In the genomic region with DNA sequence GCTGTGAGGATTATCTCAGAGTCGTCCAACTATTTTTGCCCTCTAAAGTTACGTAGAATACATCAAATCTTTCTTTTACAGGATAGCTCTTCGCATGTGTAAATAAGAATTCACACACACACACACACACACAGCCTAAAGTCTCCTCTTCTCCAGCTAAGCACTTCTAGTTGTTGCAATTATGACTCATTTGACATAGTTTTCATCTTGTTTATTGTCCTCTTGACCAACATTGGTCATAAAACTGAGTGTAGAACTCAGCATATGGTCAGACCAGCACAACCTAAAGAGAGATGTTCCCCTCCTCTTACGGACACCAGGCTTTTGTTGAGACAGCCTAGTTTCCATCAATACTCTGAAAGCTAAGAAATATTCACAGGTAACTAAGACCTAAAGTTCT, we compare ENCODE assay signal across 21 cellular contexts.
DNase-seq lines count a peak whose midpoint lies in the region; ATAC-seq and TF ChIP-seq lines count a peak whose summit lies in the region.
"Had no signal": no experiment of that assay in that cellular context is flagged by ENCODE, and none has a peak within 500 bp of the region (broad histone marks: within the 10 kb centered on the region; RNA-seq: fewer than 3 reads in every experiment).

No MANE protein-coding gene starts in this region.

- H3K27me3 ChIP-seq in prostate gland (replicated peaks; ENCODE audit: insufficient read depth), result no peaks in the 10 kb centered on the region
- H3K27me3 ChIP-seq in CD8-positive, alpha-beta T cell (ENCODE audit: insufficient read depth, low read length), result no peaks in the 10 kb centered on the region
- H3K27me3 ChIP-seq: spleen, tibial nerve had no signal

- TF ChIP-seq CTCF in epithelial cell of esophagus (IDR thresholded peaks at IDR 0.05; ENCODE audit: insufficient read depth, low read depth, low read length, missing control alignments) (no peak), prostate gland (IDR thresholded peaks at IDR 0.05) (no peak)
- TF ChIP-seq CTCF in CD8-positive, alpha-beta T cell (IDR thresholded peaks at IDR 0.05), result no peak

- H3K9me3 ChIP-seq in prostate gland, result no peaks in the 10 kb centered on the region
- H3K9me3 ChIP-seq in CD8-positive, alpha-beta T cell (ENCODE audit: low read length), result no peaks in the 10 kb centered on the region
- H3K9me3 ChIP-seq: spleen, tibial nerve had no signal

- POLR2A ChIA-PET in CD8-positive, alpha-beta T cell (lab: Charles Lee), result no interaction called here

- no peaks in the 10 kb centered on the region for H3K4me1 Mint-ChIP-seq in CD8-positive, alpha-beta T cell (ENCODE audit: low read depth)
- no peaks in the 10 kb centered on the region for H3K4me1 Mint-ChIP-seq in stimulated activated naive CD8-positive, alpha-beta T cell treated with anti-CD3 and anti-CD28 coated beads, Interleukin-15, amount 100 ng/mL, for 72 hours
- H3K4me1 Mint-ChIP-seq: activated CD4-positive, alpha-beta T cell treated with anti-CD3 and anti-CD28 coated beads, Interleukin-2, amount 10 ng/mL, durations not matched to agents 24 days and 14 days; immature natural killer cell; naive thymus-derived CD8-positive, alpha-beta T cell; stimulated activated effector memory CD8-positive, alpha-beta T cell treated with anti-CD3 and anti-CD28 coated beads, Interleukin-12 subunit alpha, Interleukin-12 subunit beta, amount 100 ng/mL, for 72 hours had no signal

- no peaks in the 10 kb centered on the region for H3K36me3 Mint-ChIP-seq in CD8-positive, alpha-beta T cell
- H3K36me3 Mint-ChIP-seq: naive thymus-derived CD8-positive, alpha-beta T cell; stimulated activated effector memory CD8-positive, alpha-beta T cell treated with anti-CD3 and anti-CD28 coated beads, Interleukin-12 subunit alpha, Interleukin-12 subunit beta, amount 100 ng/mL, for 72 hours had no signal

- DNase-seq in GM04503 (ENCODE audit: low read depth) (peak; percentile 89), NOMO-1 treated with DMSO at 0.1 percent for 48 hours (lab: John Stamatoyannopoulos, UW; ENCODE audit: unreplicated experiment) (peak; percentile 71), epithelial cell of esophagus (ENCODE audit: low read depth) (peak; percentile 32), skeletal muscle cell (ENCODE audit: low read depth) (peak; percentile 90), prostate gland (ENCODE audit: low spot score) (no peak)
- no peak for DNase-seq in CD8-positive, alpha-beta T cell
- DNase-seq in stimulated activated naive CD8-positive, alpha-beta T cell treated with anti-CD3 and anti-CD28 coated beads, Interleukin-15, amount 100 ng/mL, for 72 hours, result no peak
- DNase-seq: activated CD4-positive, alpha-beta T cell treated with anti-CD3 and anti-CD28 coated beads, Interleukin-2, amount 10 ng/mL, durations not matched to agents 24 days and 14 days; aorta; cortex of kidney; DND-41; glutamatergic neuron; immature natural killer cell; naive thymus-derived CD8-positive, alpha-beta T cell; NCI-H2029 treated with DMSO at 0.1 percent for 48 hours; NCI-H510A treated with DMSO at 0.1 percent for 48 hours; spleen; T1000 had no signal

- no peak overlapping the region for H3K4me3 ChIP-seq in epithelial cell of esophagus (ENCODE audit: low read length)
- no peak overlapping the region for H3K4me3 ChIP-seq in skeletal muscle cell (ENCODE audit: low read depth, low read length)
- no peak overlapping the region for H3K4me3 ChIP-seq in prostate gland
- H3K4me3 ChIP-seq in CD8-positive, alpha-beta T cell (ENCODE audit: low read depth, low read length), result no peak overlapping the region
- H3K4me3 ChIP-seq: spleen, tibial nerve had no signal

- no peaks in the 10 kb centered on the region for H3K36me3 ChIP-seq in prostate gland
- no peaks in the 10 kb centered on the region for H3K36me3 ChIP-seq in CD8-positive, alpha-beta T cell (ENCODE audit: insufficient read depth, low read length)
- H3K36me3 ChIP-seq: spleen, tibial nerve had no signal

- no peaks in the 10 kb centered on the region for H3K4me1 ChIP-seq in prostate gland (replicated peaks)
- no peaks in the 10 kb centered on the region for H3K4me1 ChIP-seq in CD8-positive, alpha-beta T cell (ENCODE audit: insufficient read depth, low read length)

- no peak for ATAC-seq in CD8-positive, alpha-beta T cell
- ATAC-seq in GM19397 (IDR thresholded peaks at IDR 0.05; ENCODE audit: unreplicated experiment), result no peak
- no peak for ATAC-seq in stimulated activated naive CD8-positive, alpha-beta T cell treated with anti-CD3 and anti-CD28 coated beads, Interleukin-15, amount 100 ng/mL, for 72 hours
- ATAC-seq: naive thymus-derived CD8-positive, alpha-beta T cell; stimulated activated effector memory CD8-positive, alpha-beta T cell treated with anti-CD3 and anti-CD28 coated beads, Interleukin-12 subunit alpha, Interleukin-12 subunit beta, amount 100 ng/mL, for 72 hours had no signal

- 81% methylated on average over 4 of the region's 4 CpGs for WGBS in prostate gland

- H3K27me3 Mint-ChIP-seq in CD8-positive, alpha-beta T cell (ENCODE audit: low read depth), result no peaks in the 10 kb centered on the region
- H3K27me3 Mint-ChIP-seq in stimulated activated naive CD8-positive, alpha-beta T cell treated with anti-CD3 and anti-CD28 coated beads, Interleukin-15, amount 100 ng/mL, for 72 hours, result no peaks in the 10 kb centered on the region
- H3K27me3 Mint-ChIP-seq: activated CD4-positive, alpha-beta T cell treated with anti-CD3 and anti-CD28 coated beads, Interleukin-2, amount 10 ng/mL, durations not matched to agents 24 days and 14 days had no signal

- H3K27ac ChIP-seq in prostate gland, result no peak overlapping the region
- H3K27ac ChIP-seq in CD8-positive, alpha-beta T cell (ENCODE audit: low read depth, low read length), result no peak overlapping the region
- H3K27ac ChIP-seq: spleen, tibial nerve had no signal

- no peak overlapping the region for H3K4me3 Mint-ChIP-seq in CD8-positive, alpha-beta T cell
- no peak overlapping the region for H3K4me3 Mint-ChIP-seq in stimulated activated naive CD8-positive, alpha-beta T cell treated with anti-CD3 and anti-CD28 coated beads, Interleukin-15, amount 100 ng/mL, for 72 hours
- H3K4me3 Mint-ChIP-seq: activated CD4-positive, alpha-beta T cell treated with anti-CD3 and anti-CD28 coated beads, Interleukin-2, amount 10 ng/mL, durations not matched to agents 24 days and 14 days; immature natural killer cell; naive thymus-derived CD8-positive, alpha-beta T cell; stimulated activated effector memory CD8-positive, alpha-beta T cell treated with anti-CD3 and anti-CD28 coated beads, Interleukin-12 subunit alpha, Interleukin-12 subunit beta, amount 100 ng/mL, for 72 hours had no signal

- no peak for TF ChIP-seq POLR2A in prostate gland (IDR thresholded peaks at IDR 0.05)

- intact Hi-C loops in prostate gland (cut with DNase I), result no loop called here
- intact Hi-C loops in CD8-positive, alpha-beta T cell (cut with DNase I, micrococcal nuclease), result no loop called here

- no peaks in the 10 kb centered on the region for H3K9me3 Mint-ChIP-seq in CD8-positive, alpha-beta T cell
- H3K9me3 Mint-ChIP-seq in stimulated activated naive CD8-positive, alpha-beta T cell treated with anti-CD3 and anti-CD28 coated beads, Interleukin-15, amount 100 ng/mL, for 72 hours, result no peaks in the 10 kb centered on the region
- H3K9me3 Mint-ChIP-seq: activated CD4-positive, alpha-beta T cell treated with anti-CD3 and anti-CD28 coated beads, Interleukin-2, amount 10 ng/mL, durations not matched to agents 24 days and 14 days; naive thymus-derived CD8-positive, alpha-beta T cell had no signal

- CTCF ChIA-PET in CD8-positive, alpha-beta T cell (lab: Charles Lee), result no interaction called here

- no peak overlapping the region for H3K27ac Mint-ChIP-seq in CD8-positive, alpha-beta T cell
- H3K27ac Mint-ChIP-seq in stimulated activated naive CD8-positive, alpha-beta T cell treated with anti-CD3 and anti-CD28 coated beads, Interleukin-15, amount 100 ng/mL, for 72 hours, result no peak overlapping the region
- H3K27ac Mint-ChIP-seq: activated CD4-positive, alpha-beta T cell treated with anti-CD3 and anti-CD28 coated beads, Interleukin-2, amount 10 ng/mL, durations not matched to agents 24 days and 14 days; immature natural killer cell; naive thymus-derived CD8-positive, alpha-beta T cell; stimulated activated effector memory CD8-positive, alpha-beta T cell treated with anti-CD3 and anti-CD28 coated beads, Interleukin-12 subunit alpha, Interleukin-12 subunit beta, amount 100 ng/mL, for 72 hours had no signal

Comparison
In these comparisons a context has a peak if more than half of its experiments do, and no peak if none do; other contexts are left out.
1. DNase-seq: peak in GM04503 (single experiment), NOMO-1 treated with DMSO at 0.1 percent for 48 hours (single experiment), epithelial cell of esophagus (single experiment) and skeletal muscle cell (single experiment); none in prostate gland (single experiment), CD8-positive, alpha-beta T cell (0 of 7) and stimulated activated naive CD8-positive, alpha-beta T cell treated with anti-CD3 and anti-CD28 coated beads, Interleukin-15, amount 100 ng/mL, for 72 hours (0 of 2).